ENCODE assay signal across 15 cellular contexts in genomic region chr5:142644127-142644526, GRCh38. TPM values are rescaled to one million over a fixed set of nuclear protein-coding genes. Genes with fewer than 3 reads are reported as not detected.
A peak's percentile ranks its signal among the peaks of the same experiment; 100 is the strongest.
DNase-seq lines count a peak whose midpoint lies in the region; ATAC-seq and TF ChIP-seq lines count a peak whose summit lies in the region.
"Had no signal": no experiment of that assay in that cellular context is flagged by ENCODE, and none has a peak within 500 bp of the region (broad histone marks: within the 10 kb centered on the region; RNA-seq: fewer than 3 reads in every experiment).

No MANE protein-coding gene starts in this region.

- CTCF ChIA-PET in activated CD4-positive, alpha-beta memory T cell treated with anti-CD3 and anti-CD28 coated beads, Interleukin-2, amount 10 ng/mL, durations not matched to agents 7 days and 5 days (lab: Charles Lee): interaction anchor here (0.8 to 4.3 kb wide), 2 partner anchors 10 to 12 kb away, joined by 5 to 22 read pairs; no protein-coding TSS in a partner anchor

- H3K36me3 ChIP-seq in ACC112 (ENCODE audit: insufficient read depth, low read length) (no peaks in the 10 kb centered on the region), MG63 (no peaks in the 10 kb centered on the region)
- H3K36me3 ChIP-seq: stomach had no signal

- TF ChIP-seq CTCF in dorsolateral prefrontal cortex (IDR thresholded peaks at IDR 0.05 in 54 of 56, conservative IDR thresholded peaks at IDR 0.05 in 2 of 56; ENCODE audit: low read depth in 1 of 56, partially characterized antibody in 56 of 56) (no peak), omental fat pad (IDR thresholded peaks at IDR 0.05) (no peak)

- H3K4me1 Mint-ChIP-seq in T-helper 2 cell treated with Interferon-gamma antibody and Interleukin-4, amounts not matched to agents 5 μg/mL and 100 μg/mL, for 36 hours (ENCODE audit: low read depth): no peaks in the 10 kb centered on the region
- H3K4me1 Mint-ChIP-seq in activated CD4-positive, alpha-beta memory T cell treated with anti-CD3 and anti-CD28 coated beads, Interleukin-2, amount 10 ng/mL, durations not matched to agents 7 days and 5 days: no peaks in the 10 kb centered on the region
- H3K4me1 Mint-ChIP-seq: naive thymus-derived CD8-positive, alpha-beta T cell had no signal

- DNase-seq in MG63: peak; percentile 28
- DNase-seq in dorsolateral prefrontal cortex: no peak
- DNase-seq in omental fat pad (ENCODE audit: low spot score): no peak
- DNase-seq in T-helper 2 cell treated with Interferon-gamma antibody and Interleukin-4, amounts not matched to agents 5 μg/mL and 100 μg/mL, for 36 hours (ENCODE audit: low spot score): no peak
- DNase-seq in activated CD4-positive, alpha-beta memory T cell treated with anti-CD3 and anti-CD28 coated beads, Interleukin-2, amount 10 ng/mL, durations not matched to agents 7 days and 5 days: no peak
- DNase-seq: activated CD4-positive, alpha-beta T cell treated with anti-CD3 and anti-CD28 coated beads, Interleukin-2, amount 50 U/mL, for 48 hours; effector CD8-positive, alpha-beta T cell; GF-D8; left colon; naive thymus-derived CD8-positive, alpha-beta T cell; stomach had no signal

- no peak overlapping the region for H3K4me3 Mint-ChIP-seq in T-helper 2 cell treated with Interferon-gamma antibody and Interleukin-4, amounts not matched to agents 5 μg/mL and 100 μg/mL, for 36 hours
- H3K4me3 Mint-ChIP-seq in activated CD4-positive, alpha-beta memory T cell treated with anti-CD3 and anti-CD28 coated beads, Interleukin-2, amount 10 ng/mL, durations not matched to agents 7 days and 5 days: no peak overlapping the region
- H3K4me3 Mint-ChIP-seq: naive thymus-derived CD8-positive, alpha-beta T cell had no signal

- H3K4me3 ChIP-seq in ACC112 (ENCODE audit: low read depth, low read length): 0 out of 2 replicates have a peak overlapping the region, but pooled peaks have one; percentile 18
- no peak overlapping the region for H3K4me3 ChIP-seq in MG63
- H3K4me3 ChIP-seq in dorsolateral prefrontal cortex: no peak overlapping the region
- H3K4me3 ChIP-seq: stomach had no signal

- H3K79me2 ChIP-seq in ACC112 (ENCODE audit: control insufficient read depth, insufficient read depth, low read length, unreplicated experiment): no peaks in the 10 kb centered on the region

- no peak overlapping the region for H3K27ac Mint-ChIP-seq in T-helper 2 cell treated with Interferon-gamma antibody and Interleukin-4, amounts not matched to agents 5 μg/mL and 100 μg/mL, for 36 hours
- H3K27ac Mint-ChIP-seq in activated CD4-positive, alpha-beta memory T cell treated with anti-CD3 and anti-CD28 coated beads, Interleukin-2, amount 10 ng/mL, durations not matched to agents 7 days and 5 days: no peak overlapping the region
- H3K27ac Mint-ChIP-seq: activated T-helper 2 cell treated with anti-CD3 and anti-CD28 coated beads, Interferon-gamma antibody, Interleukin-2, Interleukin-4, amounts not matched to agents 10 μg/mL and 5 μg/mL and 100 μg/mL, durations not matched to agents 14 hours and 24 hours and 36 hours had no signal

- H3K36me3 Mint-ChIP-seq in T-helper 2 cell treated with Interferon-gamma antibody and Interleukin-4, amounts not matched to agents 5 μg/mL and 100 μg/mL, for 36 hours (ENCODE audit: low read depth): no peaks in the 10 kb centered on the region
- H3K36me3 Mint-ChIP-seq in activated CD4-positive, alpha-beta memory T cell treated with anti-CD3 and anti-CD28 coated beads, Interleukin-2, amount 10 ng/mL, durations not matched to agents 7 days and 5 days (ENCODE audit: low read depth): no peaks in the 10 kb centered on the region
- H3K36me3 Mint-ChIP-seq: naive thymus-derived CD8-positive, alpha-beta T cell had no signal

- H2AFZ ChIP-seq in ACC112 (ENCODE audit: low read length, unreplicated experiment): no peak overlapping the region

- POLR2A ChIA-PET in activated CD4-positive, alpha-beta memory T cell treated with anti-CD3 and anti-CD28 coated beads, Interleukin-2, amount 10 ng/mL, durations not matched to agents 7 days and 5 days (lab: Charles Lee): no interaction called here

- ATAC-seq in omental fat pad (ENCODE audit: low FRiP score): peak; percentile 63
- ATAC-seq in HG03571 (IDR thresholded peaks at IDR 0.05; ENCODE audit: unreplicated experiment): no peak
- no peak for ATAC-seq in GM18511 (IDR thresholded peaks at IDR 0.05; ENCODE audit: unreplicated experiment)
- ATAC-seq: left colon; naive thymus-derived CD8-positive, alpha-beta T cell had no signal

- peaks cover 29% of the 10 kb centered on the region for H3K4me1 ChIP-seq in ACC112 (ENCODE audit: control insufficient read depth, insufficient read depth, low read length, unreplicated experiment)

- intact Hi-C loops in dorsolateral prefrontal cortex (cut with DNase I): no loop called here

- H3K27me3 Mint-ChIP-seq in T-helper 2 cell treated with Interferon-gamma antibody and Interleukin-4, amounts not matched to agents 5 μg/mL and 100 μg/mL, for 36 hours (ENCODE audit: low read depth): peaks cover 27% of the 10 kb centered on the region
- H3K27me3 Mint-ChIP-seq in activated CD4-positive, alpha-beta memory T cell treated with anti-CD3 and anti-CD28 coated beads, Interleukin-2, amount 10 ng/mL, durations not matched to agents 7 days and 5 days: peaks cover 15% of the 10 kb centered on the region

- H3K9me3 ChIP-seq in MG63: no peaks in the 10 kb centered on the region; the same call in 1 of the 2 replicates
- H3K9me3 ChIP-seq: stomach had no signal

- H3K9me3 Mint-ChIP-seq in T-helper 2 cell treated with Interferon-gamma antibody and Interleukin-4, amounts not matched to agents 5 μg/mL and 100 μg/mL, for 36 hours: no peaks in the 10 kb centered on the region
- no peaks in the 10 kb centered on the region for H3K9me3 Mint-ChIP-seq in activated CD4-positive, alpha-beta memory T cell treated with anti-CD3 and anti-CD28 coated beads, Interleukin-2, amount 10 ng/mL, durations not matched to agents 7 days and 5 days
- H3K9me3 Mint-ChIP-seq: activated T-helper 2 cell treated with anti-CD3 and anti-CD28 coated beads, Interferon-gamma antibody, Interleukin-2, Interleukin-4, amounts not matched to agents 10 μg/mL and 5 μg/mL and 100 μg/mL, durations not matched to agents 14 hours and 24 hours and 36 hours; naive thymus-derived CD8-positive, alpha-beta T cell had no signal

- H3K27me3 ChIP-seq in ACC112 (ENCODE audit: insufficient read depth, low read length) (no peaks in the 10 kb centered on the region), MG63 (no peaks in the 10 kb centered on the region), dorsolateral prefrontal cortex (no peaks in the 10 kb centered on the region)
- H3K27me3 ChIP-seq: stomach had no signal

- peak overlapping the region; percentile 82 for H3K27ac ChIP-seq in ACC112 (ENCODE audit: low read depth, low read length)
- peak overlapping the region in 32 of 59 donors; percentile 8 to 75 (median 46) for H3K27ac ChIP-seq in dorsolateral prefrontal cortex

RNA-seq across cellular contexts. Expression of gene FGF1, which starts 41.8 kb away (rescaled TPM):
- total RNA-seq in MG63 (2014; rRNA removed; shearing (Covaris generic); ENCODE audit: low replicate concordance): 0.57 and 1.1 TPM in 2 replicates
- total RNA-seq in dorsolateral prefrontal cortex (100 to 1,000 TPM in 85 of 120 experiments, 10 to 100 TPM in 35; 39.6 to 342 (median 131) TPM), omental fat pad (10 to 100 TPM in 3 of 4 donors, 1 to 10 TPM in 1; 2.2 to 43.1 (median 34.3) TPM)
- not detected for total RNA-seq in activated CD4-positive, alpha-beta memory T cell treated with anti-CD3 and anti-CD28 coated beads, Interleukin-2, amount 10 ng/mL, durations not matched to agents 7 days and 5 days
- total RNA-seq: activated T-helper 2 cell treated with anti-CD3 and anti-CD28 coated beads, Interferon-gamma antibody, Interleukin-2, Interleukin-4, amounts not matched to agents 10 μg/mL and 5 μg/mL and 100 μg/mL, durations not matched to agents 14 hours and 24 hours and 36 hours; naive thymus-derived CD8-positive, alpha-beta T cell had no signal
